9 cellular contexts compared by ENCODE assay signal in genomic region chr3:152836269-152836668, GRCh38. TPM values are rescaled to one million over a fixed set of nuclear protein-coding genes. Genes with fewer than 3 reads are reported as not detected.
A peak's percentile ranks its signal among the peaks of the same experiment; 100 is the strongest.
DNase-seq lines count a peak whose midpoint lies in the region; ATAC-seq and TF ChIP-seq lines count a peak whose summit lies in the region.
"Had no signal": no experiment of that assay in that cellular context is flagged by ENCODE, and none has a peak within 500 bp of the region (broad histone marks: within the 10 kb centered on the region; RNA-seq: fewer than 3 reads in every experiment).

No MANE protein-coding gene starts in this region.

- H3K27ac ChIP-seq in RWPE2 (ENCODE audit: poor library complexity, severe bottlenecking) (no peak overlapping the region), esophagus squamous epithelium (peak overlapping the region in 3 of 4 donors; percentile 87 to 94 (median 93)), parathyroid adenoma (no peak overlapping the region), osteoblast (ENCODE audit: low read depth, low read length) (no peak overlapping the region)

- ATAC-seq in RWPE2 (ENCODE audit: low read depth): no peak

- intact Hi-C loops in Caco-2 (cut with micrococcal nuclease; ENCODE audit: unreplicated experiment): loop anchor here (10.0 kb wide), 1 partner anchor 261 kb away; no protein-coding TSS in a partner anchor
- intact Hi-C loops in esophagus squamous epithelium (cut with DNase I): no loop called here

- no peaks in the 10 kb centered on the region for H4K20me1 ChIP-seq in osteoblast (ENCODE audit: insufficient read depth, low read length)

- H3K4me2 ChIP-seq in parathyroid adenoma (ENCODE audit: low read length) (no peak overlapping the region), osteoblast (ENCODE audit: insufficient read depth, low read length) (no peak overlapping the region)

- H2AFZ ChIP-seq in parathyroid adenoma: no peak overlapping the region
- no peak overlapping the region for H2AFZ ChIP-seq in osteoblast (ENCODE audit: low read length)

- TF ChIP-seq CTCF in Caco-2 (IDR thresholded peaks at IDR 0.05; ENCODE audit: insufficient read depth in 1 of 2, low read depth in 1 of 2, low read length in 1 of 2, severe bottlenecking in 1 of 2, unreplicated experiment in 1 of 2) (no peak), RWPE2 (IDR thresholded peaks at IDR 0.05; ENCODE audit: poor library complexity, severe bottlenecking) (no peak), esophagus squamous epithelium (IDR thresholded peaks at IDR 0.05) (no peak), parathyroid adenoma (IDR thresholded peaks at IDR 0.05) (no peak), osteoblast (IDR thresholded peaks at IDR 0.05; ENCODE audit: extremely low read depth, low read depth, low read length) (no peak)

- H3K9me3 ChIP-seq in Caco-2: no peaks in the 10 kb centered on the region
- no peaks in the 10 kb centered on the region for H3K9me3 ChIP-seq in RWPE2 (ENCODE audit: severe bottlenecking)
- H3K9me3 ChIP-seq in esophagus squamous epithelium: no peaks in the 10 kb centered on the region
- H3K9me3 ChIP-seq in parathyroid adenoma (ENCODE audit: control insufficient read depth, low read length): no peaks in the 10 kb centered on the region
- no peaks in the 10 kb centered on the region for H3K9me3 ChIP-seq in osteoblast (ENCODE audit: low read depth, low read length)
- H3K9me3 ChIP-seq: gastroesophageal sphincter had no signal

- peak overlapping the region; percentile 84 for H3K27ac Mint-ChIP-seq in Caco-2 (ENCODE audit: unreplicated experiment)

- H3K27me3 ChIP-seq in Caco-2 (replicated peaks; ENCODE audit: control insufficient read depth, insufficient read depth, low read length): no peaks in the 10 kb centered on the region
- H3K27me3 ChIP-seq in RWPE2 (ENCODE audit: insufficient read depth, poor library complexity, severe bottlenecking): no peaks in the 10 kb centered on the region
- peaks cover 0 to 16% (median 0%) of the 10 kb centered on the region in 4 donors for H3K27me3 ChIP-seq in esophagus squamous epithelium
- H3K27me3 ChIP-seq in parathyroid adenoma (ENCODE audit: control insufficient read depth, insufficient read depth, low read length): no peaks in the 10 kb centered on the region
- H3K27me3 ChIP-seq in osteoblast (ENCODE audit: insufficient read depth, low read length): peaks cover 45% of the 10 kb centered on the region

- H3K36me3 Mint-ChIP-seq in Caco-2 (ENCODE audit: insufficient read depth, unreplicated experiment): peaks cover 12% of the 10 kb centered on the region

- no peak for TF ChIP-seq POLR2A in esophagus squamous epithelium (IDR thresholded peaks at IDR 0.05)

- BruUV-seq in Caco-2 (replicated peaks; lab: Mats Ljungman, UMichigan): no TSS peak

- H3K36me3 ChIP-seq in Caco-2 (ENCODE audit: control insufficient read depth, insufficient read depth, low read length) (no peaks in the 10 kb centered on the region), RWPE2 (ENCODE audit: low read depth) (no peaks in the 10 kb centered on the region; the same call in 1 of the 2 replicates), esophagus squamous epithelium (no peaks in the 10 kb centered on the region), parathyroid adenoma (ENCODE audit: control insufficient read depth, insufficient read depth, low read length) (no peaks in the 10 kb centered on the region), osteoblast (ENCODE audit: insufficient read depth, low read length) (no peaks in the 10 kb centered on the region)
- H3K36me3 ChIP-seq: gastroesophageal sphincter had no signal

- peak overlapping the region; percentile 88 for H3K4me3 Mint-ChIP-seq in Caco-2 (ENCODE audit: unreplicated experiment)

- H3K4me1 ChIP-seq in Caco-2 (no peaks in the 10 kb centered on the region), RWPE2 (ENCODE audit: insufficient read depth, poor library complexity, severe bottlenecking) (peaks cover 3% of the 10 kb centered on the region), esophagus squamous epithelium (peaks cover 4 to 60% (median 5%) of the 10 kb centered on the region in 3 donors), parathyroid adenoma (no peaks in the 10 kb centered on the region), osteoblast (ENCODE audit: insufficient read depth, low read length) (peaks cover 7% of the 10 kb centered on the region)

- CTCF ChIA-PET in Caco-2 (lab: Charles Lee): no interaction called here

- POLR2A ChIA-PET in Caco-2 (lab: Charles Lee): no interaction called here

- no peak for DNase-seq in Caco-2
- DNase-seq in RWPE2 (ENCODE audit: low spot score): no peak
- DNase-seq in esophagus squamous epithelium (lab: John Stamatoyannopoulos, UW): no peak
- no peak for DNase-seq in NCI-H748 treated with DMSO at 0.1 percent for 48 hours (lab: John Stamatoyannopoulos, UW)
- DNase-seq in osteoblast (ENCODE audit: insufficient read length, low spot score, missing footprints): no peak
- no peak for DNase-seq in stimulated activated naive CD4-positive, alpha-beta T cell treated with Interleukin-2 at 50 U/mL for 16 hours (lab: John Stamatoyannopoulos, UW)
- DNase-seq in NCI-H1048 (lab: John Stamatoyannopoulos, UW): no peak

- no peaks in the 10 kb centered on the region for H3K27me3 Mint-ChIP-seq in Caco-2 (ENCODE audit: insufficient read depth, unreplicated experiment)

- no peaks in the 10 kb centered on the region for H3K9me3 Mint-ChIP-seq in Caco-2 (ENCODE audit: unreplicated experiment)

- H3K79me2 ChIP-seq in parathyroid adenoma (no peaks in the 10 kb centered on the region), osteoblast (ENCODE audit: insufficient read depth, low read length) (no peaks in the 10 kb centered on the region)

- no peak overlapping the region for H3K9ac ChIP-seq in parathyroid adenoma

- H3K4me3 ChIP-seq in Caco-2 (ENCODE audit: low read depth, low read length): peak overlapping the region; percentile 70
- peak overlapping the region; percentile 47 for H3K4me3 ChIP-seq in RWPE2 (ENCODE audit: severe bottlenecking)
- H3K4me3 ChIP-seq in esophagus squamous epithelium: peak overlapping the region; percentile 69 to 91 (median 83)
- peak overlapping the region; percentile 67 for H3K4me3 ChIP-seq in parathyroid adenoma (ENCODE audit: low read depth, low read length)
- H3K4me3 ChIP-seq in osteoblast (ENCODE audit: insufficient read depth, low read length): no peak overlapping the region

- WGBS in esophagus squamous epithelium, 2 donors: 31 to 68% methylated on average over 14 of the region's 14 CpGs

- no peaks in the 10 kb centered on the region for H3K4me1 Mint-ChIP-seq in Caco-2 (ENCODE audit: low read depth, unreplicated experiment)

RNA-seq across cellular contexts. Expression of gene P2RY1, which starts 1.3 kb away (rescaled TPM):
- total RNA-seq in Caco-2 (2022) (6.0 and 8.5 TPM in 2 replicates), esophagus squamous epithelium (10 to 100 TPM; 24.7 to 35.7 (median 30.3) TPM), osteoblast (under 0.01 and 0.36 TPM in 2 replicates)

Comparison
In these comparisons a context has a peak if more than half of its experiments do, and no peak if none do; other contexts are left out.
1. H3K27ac ChIP-seq: peak in esophagus squamous epithelium (3 of 4); none in RWPE2 (single experiment), parathyroid adenoma (single experiment) and osteoblast (single experiment).